In genomic region chr2:147538848-147539247, GRCh38 we compare ENCODE assay signal across 15 cellular contexts.
"Had no signal": no experiment of that assay in that cellular context is flagged by ENCODE, and none has a peak within 500 bp of the region (broad histone marks: within the 10 kb centered on the region; RNA-seq: fewer than 3 reads in every experiment).

No MANE protein-coding gene starts in this region.

- H3K9me3 ChIP-seq: gastrocnemius medialis, mucosa of descending colon, spleen, tibial artery, upper lobe of right lung, vagina had no signal

- H3K4me3 ChIP-seq: coronary artery, gastrocnemius medialis, mucosa of descending colon, spleen, tibial artery, upper lobe of right lung, vagina had no signal

- H3K4me1 ChIP-seq: spleen, tibial artery, upper lobe of right lung had no signal

- ATAC-seq: left colon; mucosa of descending colon; natural killer cell; stimulated activated memory B cell treated with anti-CD40 and anti-IgM and Interleukin-4, amounts not matched to agents 10 μg/mL and 1 μg/mL and 100 μg/mL, for 72 hours; upper lobe of right lung had no signal

- H3K36me3 ChIP-seq: gastrocnemius medialis, spleen, tibial artery, upper lobe of right lung, vagina had no signal

- H3K27ac ChIP-seq: coronary artery, gastrocnemius medialis, spleen, tibial artery, upper lobe of right lung, vagina had no signal

- H3K27me3 ChIP-seq: gastrocnemius medialis, spleen, tibial artery, upper lobe of right lung, vagina had no signal

- DNase-seq: effector CD4-positive, alpha-beta T cell; gastrocnemius medialis; left colon; mucosa of descending colon; natural killer cell; posterior cingulate gyrus; spleen; stimulated activated CD4-positive, alpha-beta T cell treated with anti-CD3 and anti-CD28 coated beads, Interleukin-15, amount 100 ng/mL, for 24 hours; stimulated activated CD4-positive, alpha-beta T cell treated with anti-CD3 and anti-CD28 coated beads, Interleukin-1b, Interleukin-23, amount 100 ng/mL, for 48 hours; stimulated activated CD4-positive, alpha-beta T cell treated with anti-CD3 and anti-CD28 coated beads, Interleukin-4, amount 100 ng/mL, for 24 hours; tibial artery; upper lobe of right lung had no signal
